8 cellular contexts compared by ENCODE assay signal in the genomic region with DNA sequence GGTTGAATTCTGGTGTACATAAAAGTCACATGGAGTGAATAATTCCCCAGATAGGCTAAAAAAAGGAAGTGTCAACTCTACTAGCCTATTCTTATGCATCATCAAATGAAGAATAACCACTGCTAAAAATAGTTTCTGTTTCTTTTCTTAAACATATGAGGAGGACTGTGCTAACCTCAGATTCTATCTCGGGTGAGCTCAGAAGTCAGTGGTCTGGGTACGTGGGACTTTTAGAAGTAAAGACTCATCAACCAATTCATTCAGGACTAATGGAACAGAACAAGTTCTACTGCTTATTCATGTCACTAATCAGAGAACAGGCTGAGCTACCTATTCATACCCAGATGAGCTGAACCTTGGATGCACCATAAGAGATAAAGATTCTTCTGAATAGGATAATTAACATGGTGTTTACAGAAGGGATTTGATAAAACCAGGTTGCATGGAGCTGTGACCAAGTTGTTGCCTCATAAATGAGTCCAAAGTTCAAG. TPM values are rescaled to one million over a fixed set of nuclear protein-coding genes. Genes with fewer than 3 reads are reported as not detected.
A peak's percentile ranks its signal among the peaks of the same experiment; 100 is the strongest.
DNase-seq lines count a peak whose midpoint lies in the region; ATAC-seq and TF ChIP-seq lines count a peak whose summit lies in the region.

No MANE protein-coding gene starts in this region.

- H3K36me3 Mint-ChIP-seq in CD8-positive, alpha-beta T cell: no peaks in the 10 kb centered on the region
- H3K36me3 Mint-ChIP-seq in activated B cell treated with CpG ODN at 0.5 μM for 24 hours (ENCODE audit: low read depth): no peaks in the 10 kb centered on the region

- POLR2A ChIA-PET in CD8-positive, alpha-beta T cell (lab: Charles Lee): no interaction called here
- POLR2A ChIA-PET in activated B cell treated with CpG ODN at 0.5 μM for 24 hours (lab: Charles Lee): interaction anchor here (1.1 kb wide), 1 partner anchor 362 kb away, joined by 3 read pairs; no protein-coding TSS in a partner anchor

- H3K9me3 Mint-ChIP-seq in CD8-positive, alpha-beta T cell: no peaks in the 10 kb centered on the region
- H3K9me3 Mint-ChIP-seq in activated B cell treated with CpG ODN at 0.5 μM for 24 hours: no peaks in the 10 kb centered on the region

- no peak for DNase-seq in CD8-positive, alpha-beta T cell
- peak; percentile 11 for DNase-seq in GM19240 (ENCODE audit: insufficient read length, low spot score)
- DNase-seq in activated B cell treated with CpG ODN at 0.5 μM for 24 hours: no peak
- DNase-seq in 8988T: no peak
- DNase-seq in SKM-1 (lab: John Stamatoyannopoulos, UW; ENCODE audit: unreplicated experiment): no peak
- no peak for DNase-seq in posterior cingulate gyrus
- no peak for DNase-seq in gastrocnemius medialis

- no peaks in the 10 kb centered on the region for H3K27me3 ChIP-seq in CD8-positive, alpha-beta T cell (ENCODE audit: insufficient read depth, low read length)
- H3K27me3 ChIP-seq in gastrocnemius medialis: no peaks in the 10 kb centered on the region

- H3K27ac ChIP-seq in CD8-positive, alpha-beta T cell (ENCODE audit: low read depth, low read length): no peak overlapping the region
- H3K27ac ChIP-seq in gastrocnemius medialis: no peak overlapping the region

- CTCF ChIA-PET in CD8-positive, alpha-beta T cell (lab: Charles Lee): no interaction called here
- CTCF ChIA-PET in activated B cell treated with CpG ODN at 0.5 μM for 24 hours (lab: Charles Lee): interaction anchor here (1.3 to 2.2 kb wide), 2 partner anchors 12 to 15 kb away, joined by 3 to 9 read pairs; no protein-coding TSS in a partner anchor

- no peaks in the 10 kb centered on the region for H3K4me1 ChIP-seq in CD8-positive, alpha-beta T cell (ENCODE audit: insufficient read depth, low read length)
- H3K4me1 ChIP-seq in gastrocnemius medialis: no peaks in the 10 kb centered on the region

- no peak overlapping the region for H3K27ac Mint-ChIP-seq in CD8-positive, alpha-beta T cell
- H3K27ac Mint-ChIP-seq in activated B cell treated with CpG ODN at 0.5 μM for 24 hours: peak overlapping the region; percentile 60

- ATAC-seq in CD8-positive, alpha-beta T cell: peak; percentile 56
- ATAC-seq in HG03103 (IDR thresholded peaks at IDR 0.05; ENCODE audit: low read depth, unreplicated experiment) (peak; percentile 98), activated B cell treated with CpG ODN at 0.5 μM for 24 hours (ENCODE audit: low read depth) (peak; percentile 97), gastrocnemius medialis (no peak)

- H3K4me1 Mint-ChIP-seq in CD8-positive, alpha-beta T cell (ENCODE audit: low read depth): peaks cover 11% of the 10 kb centered on the region
- H3K4me1 Mint-ChIP-seq in activated B cell treated with CpG ODN at 0.5 μM for 24 hours: peaks cover 36% of the 10 kb centered on the region

- H3K4me3 Mint-ChIP-seq in CD8-positive, alpha-beta T cell: no peak overlapping the region
- H3K4me3 Mint-ChIP-seq in activated B cell treated with CpG ODN at 0.5 μM for 24 hours: peak overlapping the region; percentile 57

- no peaks in the 10 kb centered on the region for H3K36me3 ChIP-seq in CD8-positive, alpha-beta T cell (ENCODE audit: insufficient read depth, low read length)
- no peaks in the 10 kb centered on the region for H3K36me3 ChIP-seq in gastrocnemius medialis

- intact Hi-C loops in CD8-positive, alpha-beta T cell (cut with DNase I, micrococcal nuclease): no loop called here
- intact Hi-C loops in activated B cell treated with CpG ODN at 0.5 μM for 24 hours (cut with micrococcal nuclease): loop anchor here (1.0 to 5.0 kb wide), 4 partner anchors 14 to 364 kb away; no protein-coding TSS in a partner anchor
- intact Hi-C loops in posterior cingulate gyrus (cut with DNase I): no loop called here
- intact Hi-C loops in gastrocnemius medialis (cut with DNase I; ENCODE audit: low total_unique reads): no loop called here

- peaks cover 28% of the 10 kb centered on the region for H3K27me3 Mint-ChIP-seq in CD8-positive, alpha-beta T cell (ENCODE audit: low read depth)
- H3K27me3 Mint-ChIP-seq in activated B cell treated with CpG ODN at 0.5 μM for 24 hours: peaks cover 12% of the 10 kb centered on the region

- no peak for TF ChIP-seq CTCF in CD8-positive, alpha-beta T cell (IDR thresholded peaks at IDR 0.05)
- TF ChIP-seq CTCF in activated B cell treated with CpG ODN at 0.5 μM for 24 hours (IDR thresholded peaks at IDR 0.05) (no peak), gastrocnemius medialis (IDR thresholded peaks at IDR 0.05 in 4 of 5, conservative IDR thresholded peaks at IDR 0.05 in 1 of 5) (no peak)

- no peak for TF ChIP-seq POLR2A in gastrocnemius medialis (IDR thresholded peaks at IDR 0.05)

- no peak overlapping the region for H3K4me3 ChIP-seq in CD8-positive, alpha-beta T cell (ENCODE audit: low read depth, low read length)
- H3K4me3 ChIP-seq in gastrocnemius medialis: no peak overlapping the region

- in situ Hi-C loops in gastrocnemius medialis (cut with MboI; ENCODE audit: low sequenced_read_pairs in 4 of 4): no loop called here

- H3K9me3 ChIP-seq in CD8-positive, alpha-beta T cell (ENCODE audit: low read length): no peaks in the 10 kb centered on the region
- H3K9me3 ChIP-seq in gastrocnemius medialis: peaks cover 0 to 3% (median 0%) of the 10 kb centered on the region in 3 donors

RNA-seq across cellular contexts. Expression of a gene that starts 9.5 kb away (rescaled TPM):
- 1 to 10 TPM in 1 of 2 experiments, under 1 TPM in 1; 0.50 to 2.0 TPM for total RNA-seq in CD8-positive, alpha-beta T cell
- total RNA-seq in activated B cell treated with CpG ODN at 0.5 μM for 24 hours: 1.8 and 2.3 TPM in 2 replicates
- total RNA-seq in gastrocnemius medialis: 1 to 10 TPM in 2 of 4 donors, under 1 TPM in 2; 0.10 to 1.9 (median 0.86) TPM

Comparison
In these comparisons a context has a peak if more than half of its experiments do, and no peak if none do; other contexts are left out.
1. ATAC-seq: peak in CD8-positive, alpha-beta T cell (single experiment), HG03103 (single experiment) and activated B cell treated with CpG ODN at 0.5 μM for 24 hours (single experiment); none in gastrocnemius medialis (0 of 2).